In the genomic region with DNA sequence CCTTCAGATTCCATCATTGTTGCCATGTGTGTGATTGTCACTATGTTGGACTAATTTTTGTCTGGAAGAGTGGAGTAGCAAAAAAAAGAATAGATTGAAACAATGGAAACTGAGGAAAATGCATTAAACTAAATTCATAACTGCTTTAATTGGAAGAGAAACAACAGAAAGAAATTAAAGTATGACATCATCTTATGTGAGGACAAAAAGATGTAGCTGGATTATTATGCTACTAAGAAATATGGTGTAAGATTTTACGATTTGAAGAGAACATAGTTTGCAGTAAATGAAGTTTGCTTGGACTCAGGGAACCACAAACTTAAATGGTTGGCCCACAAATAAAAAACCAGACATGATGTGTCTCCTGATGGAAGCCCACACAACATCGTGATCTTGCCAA, we compare ENCODE assay signal across 29 cellular contexts.
DNase-seq lines count a peak whose midpoint lies in the region; ATAC-seq and TF ChIP-seq lines count a peak whose summit lies in the region.
"Had no signal": no experiment of that assay in that cellular context is flagged by ENCODE, and none has a peak within 500 bp of the region (broad histone marks: within the 10 kb centered on the region; RNA-seq: fewer than 3 reads in every experiment).

No MANE protein-coding gene starts in this region.

- POLR2A ChIA-PET in HEK293 (lab: Yijun Ruan, JAX): no interaction called here

- intact Hi-C loops in activated naive CD4-positive, alpha-beta T cell treated with anti-CD3 and anti-CD28 coated beads for 36 hours (cut with micrococcal nuclease): no loop called here

- H3K27ac ChIP-seq in HEK293 (ENCODE audit: extremely low read depth, low read depth, low read length): no peak overlapping the region
- H3K27ac ChIP-seq: BLaER1, brain microvascular endothelial cell, dorsolateral prefrontal cortex, esophagus muscularis mucosa, stomach, vagina had no signal

- H3K4me1 ChIP-seq in HEK293 (ENCODE audit: control insufficient read depth, insufficient read depth, low read length): no peaks in the 10 kb centered on the region

- no peaks in the 10 kb centered on the region for H3K27me3 Mint-ChIP-seq in activated naive CD4-positive, alpha-beta T cell treated with anti-CD3 and anti-CD28 coated beads for 36 hours (ENCODE audit: low read depth)
- H3K27me3 Mint-ChIP-seq in activated naive CD8-positive, alpha-beta T cell treated with anti-CD3 and anti-CD28 coated beads for 36 hours: no peaks in the 10 kb centered on the region

- no peak overlapping the region for H3K4me3 ChIP-seq in HEK293 (ENCODE audit: low read depth, low read length)
- H3K4me3 ChIP-seq: BLaER1, dorsolateral prefrontal cortex, esophagus muscularis mucosa, stomach, vagina had no signal

- peaks cover 20% of the 10 kb centered on the region for H3K36me3 Mint-ChIP-seq in activated naive CD4-positive, alpha-beta T cell treated with anti-CD3 and anti-CD28 coated beads for 36 hours (ENCODE audit: low read depth)
- H3K36me3 Mint-ChIP-seq in activated naive CD8-positive, alpha-beta T cell treated with anti-CD3 and anti-CD28 coated beads for 36 hours: peaks cover 64% of the 10 kb centered on the region
- H3K36me3 Mint-ChIP-seq in stimulated activated effector memory CD8-positive, alpha-beta T cell treated with anti-CD3 and anti-CD28 coated beads, Interleukin-12 subunit alpha, Interleukin-12 subunit beta, amount 100 ng/mL, for 72 hours: peaks cover 51% of the 10 kb centered on the region

- CTCF ChIA-PET in activated naive CD4-positive, alpha-beta T cell treated with anti-CD3 and anti-CD28 coated beads for 36 hours (lab: Charles Lee): interaction anchor here (0.8 to 1.1 kb wide), 2 partner anchors 100 to 439 kb away, joined by 3 to 4 read pairs; no protein-coding TSS in a partner anchor
- CTCF ChIA-PET in HEK293 (lab: Yijun Ruan, JAX): interaction anchor here (0.7 kb wide), 1 partner anchor 161 kb away, joined by 4 read pairs; no protein-coding TSS in a partner anchor

- no peak for ATAC-seq in stimulated activated effector memory CD8-positive, alpha-beta T cell treated with anti-CD3 and anti-CD28 coated beads, Interleukin-12 subunit alpha, Interleukin-12 subunit beta, amount 100 ng/mL, for 72 hours
- ATAC-seq: HCT116, left ventricle myocardium superior, PC-3 had no signal

- H3K9me3 ChIP-seq in HEK293 (ENCODE audit: control insufficient read depth, insufficient read depth, low read depth, low read length): no peaks in the 10 kb centered on the region
- H3K9me3 ChIP-seq: esophagus muscularis mucosa, stomach, vagina had no signal

- H3K9me3 Mint-ChIP-seq in activated naive CD4-positive, alpha-beta T cell treated with anti-CD3 and anti-CD28 coated beads for 36 hours: no peaks in the 10 kb centered on the region
- no peaks in the 10 kb centered on the region for H3K9me3 Mint-ChIP-seq in activated naive CD8-positive, alpha-beta T cell treated with anti-CD3 and anti-CD28 coated beads for 36 hours
- no peaks in the 10 kb centered on the region for H3K9me3 Mint-ChIP-seq in stimulated activated effector memory CD8-positive, alpha-beta T cell treated with anti-CD3 and anti-CD28 coated beads, Interleukin-12 subunit alpha, Interleukin-12 subunit beta, amount 100 ng/mL, for 72 hours
- H3K9me3 Mint-ChIP-seq: T-helper 1 cell treated with Interleukin-12 subunit alpha and Interleukin-12 subunit beta and Interleukin-4 antibody, amounts not matched to agents 30 μg/mL and 1 μg/mL, for 36 hours had no signal

- no peak for DNase-seq in activated naive CD4-positive, alpha-beta T cell treated with anti-CD3 and anti-CD28 coated beads for 36 hours
- DNase-seq in activated naive CD4-positive, alpha-beta T cell treated with anti-CD3 and anti-CD28 coated beads, Interleukin-2, amount 50 U/mL, for 16 hours: no peak
- DNase-seq in activated naive CD8-positive, alpha-beta T cell treated with anti-CD3 and anti-CD28 coated beads for 36 hours: no peak
- no peak for DNase-seq in stimulated activated effector memory CD8-positive, alpha-beta T cell treated with anti-CD3 and anti-CD28 coated beads, Interleukin-12 subunit alpha, Interleukin-12 subunit beta, amount 100 ng/mL, for 72 hours (ENCODE audit: low spot score in 2 of 2)
- DNase-seq in 8988T: no peak
- no peak for DNase-seq in AML-193 (lab: John Stamatoyannopoulos, UW)
- DNase-seq: amniotic stem cell; brain microvascular endothelial cell; DMS79 treated with DMSO at 0.1 percent for 48 hours; dorsolateral prefrontal cortex; foreskin fibroblast; GF-D8; head of caudate nucleus; Kasumi-1; kidney; left ventricle myocardium superior; mesendoderm; NCI-H1417 treated with DMSO at 0.1 percent for 48 hours; NCI-H2029 treated with DMSO at 0.1 percent for 48 hours; NCI-H524 treated with DMSO at 0.1 percent for 48 hours; PC-3; stimulated activated CD4-positive, alpha-beta T cell treated with anti-CD3 and anti-CD28 coated beads, Interleukin-1b, Interleukin-23, amount 100 ng/mL, for 48 hours; stomach had no signal

- TF ChIP-seq CTCF in HEK293 (tag by site-specific recombination; IDR thresholded peaks at IDR 0.05): no peak

- no peaks in the 10 kb centered on the region for H3K36me3 ChIP-seq in HEK293 (ENCODE audit: control insufficient read depth in 2 of 2, insufficient read depth in 1 of 2, low read length in 2 of 2)
- H3K36me3 ChIP-seq: brain microvascular endothelial cell, esophagus muscularis mucosa, stomach, vagina had no signal

- H3K4me1 Mint-ChIP-seq in activated naive CD4-positive, alpha-beta T cell treated with anti-CD3 and anti-CD28 coated beads for 36 hours (ENCODE audit: low read depth): peaks cover 89% of the 10 kb centered on the region
- H3K4me1 Mint-ChIP-seq in activated naive CD8-positive, alpha-beta T cell treated with anti-CD3 and anti-CD28 coated beads for 36 hours: peaks cover 82% of the 10 kb centered on the region
- H3K4me1 Mint-ChIP-seq in stimulated activated effector memory CD8-positive, alpha-beta T cell treated with anti-CD3 and anti-CD28 coated beads, Interleukin-12 subunit alpha, Interleukin-12 subunit beta, amount 100 ng/mL, for 72 hours: peaks cover 84% of the 10 kb centered on the region

- H3K27ac Mint-ChIP-seq in activated naive CD4-positive, alpha-beta T cell treated with anti-CD3 and anti-CD28 coated beads for 36 hours: peak overlapping the region; percentile 74
- peak overlapping the region; percentile 90 for H3K27ac Mint-ChIP-seq in activated naive CD8-positive, alpha-beta T cell treated with anti-CD3 and anti-CD28 coated beads for 36 hours
- H3K27ac Mint-ChIP-seq in stimulated activated effector memory CD8-positive, alpha-beta T cell treated with anti-CD3 and anti-CD28 coated beads, Interleukin-12 subunit alpha, Interleukin-12 subunit beta, amount 100 ng/mL, for 72 hours: peak overlapping the region; percentile 74
- H3K27ac Mint-ChIP-seq: T-helper 1 cell treated with Interleukin-12 subunit alpha and Interleukin-12 subunit beta and Interleukin-4 antibody, amounts not matched to agents 30 μg/mL and 1 μg/mL, for 36 hours had no signal

- no peak overlapping the region for H3K4me3 Mint-ChIP-seq in activated naive CD4-positive, alpha-beta T cell treated with anti-CD3 and anti-CD28 coated beads for 36 hours
- peak overlapping the region; percentile 49 for H3K4me3 Mint-ChIP-seq in activated naive CD8-positive, alpha-beta T cell treated with anti-CD3 and anti-CD28 coated beads for 36 hours
- peak overlapping the region; percentile 18 for H3K4me3 Mint-ChIP-seq in stimulated activated effector memory CD8-positive, alpha-beta T cell treated with anti-CD3 and anti-CD28 coated beads, Interleukin-12 subunit alpha, Interleukin-12 subunit beta, amount 100 ng/mL, for 72 hours
- H3K4me3 Mint-ChIP-seq: T-helper 1 cell treated with Interleukin-12 subunit alpha and Interleukin-12 subunit beta and Interleukin-4 antibody, amounts not matched to agents 30 μg/mL and 1 μg/mL, for 36 hours had no signal

TF ChIP-seq in HEK293, 187 proteins besides CTCF, POLR2A, EP300 and RAD21:
- TF ChIP-seq, protein P1, sequence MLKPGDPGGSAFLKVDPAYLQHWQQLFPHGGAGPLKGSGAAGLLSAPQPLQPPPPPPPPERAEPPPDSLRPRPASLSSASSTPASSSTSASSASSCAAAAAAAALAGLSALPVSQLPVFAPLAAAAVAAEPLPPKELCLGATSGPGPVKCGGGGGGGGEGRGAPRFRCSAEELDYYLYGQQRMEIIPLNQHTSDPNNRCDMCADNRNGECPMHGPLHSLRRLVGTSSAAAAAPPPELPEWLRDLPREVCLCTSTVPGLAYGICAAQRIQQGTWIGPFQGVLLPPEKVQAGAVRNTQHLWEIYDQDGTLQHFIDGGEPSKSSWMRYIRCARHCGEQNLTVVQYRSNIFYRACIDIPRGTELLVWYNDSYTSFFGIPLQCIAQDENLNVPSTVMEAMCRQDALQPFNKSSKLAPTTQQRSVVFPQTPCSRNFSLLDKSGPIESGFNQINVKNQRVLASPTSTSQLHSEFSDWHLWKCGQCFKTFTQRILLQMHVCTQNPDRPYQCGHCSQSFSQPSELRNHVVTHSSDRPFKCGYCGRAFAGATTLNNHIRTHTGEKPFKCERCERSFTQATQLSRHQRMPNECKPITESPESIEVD (tag by site-specific recombination; IDR thresholded peaks at IDR 0.05): peak; percentile 54
- TF ChIP-seq ZNF768 (tag by site-specific recombination; IDR thresholded peaks at IDR 0.05): no peak
- TF ChIP-seq, protein P2, sequence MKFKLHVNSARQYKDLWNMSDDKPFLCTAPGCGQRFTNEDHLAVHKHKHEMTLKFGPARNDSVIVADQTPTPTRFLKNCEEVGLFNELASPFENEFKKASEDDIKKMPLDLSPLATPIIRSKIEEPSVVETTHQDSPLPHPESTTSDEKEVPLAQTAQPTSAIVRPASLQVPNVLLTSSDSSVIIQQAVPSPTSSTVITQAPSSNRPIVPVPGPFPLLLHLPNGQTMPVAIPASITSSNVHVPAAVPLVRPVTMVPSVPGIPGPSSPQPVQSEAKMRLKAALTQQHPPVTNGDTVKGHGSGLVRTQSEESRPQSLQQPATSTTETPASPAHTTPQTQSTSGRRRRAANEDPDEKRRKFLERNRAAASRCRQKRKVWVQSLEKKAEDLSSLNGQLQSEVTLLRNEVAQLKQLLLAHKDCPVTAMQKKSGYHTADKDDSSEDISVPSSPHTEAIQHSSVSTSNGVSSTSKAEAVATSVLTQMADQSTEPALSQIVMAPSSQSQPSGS (tag by site-specific recombination; IDR thresholded peaks at IDR 0.05; ENCODE audit: low read depth): peak; percentile 92
- TF ChIP-seq ZNF133 (tag by site-specific recombination; IDR thresholded peaks at IDR 0.05): 0 out of 2 replicates have a peak, but pooled peaks have one; percentile 10
TF ChIP-seq in HEK293: peak in this region for 3.
